Comparison of ENCODE assay signal across 8 cellular contexts in genomic region chr16:89700100-89700648, GRCh38. TPM values are rescaled to one million over a fixed set of nuclear protein-coding genes. Genes with fewer than 3 reads are reported as not detected.
DNase-seq lines count a peak whose midpoint lies in the region; ATAC-seq lines count a peak whose summit lies in the region.

No MANE protein-coding gene starts in this region.

- intact Hi-C loops in left colon (cut with DNase I, micrococcal nuclease), result loop anchor here (10.0 kb wide), 1 partner anchor 95 kb away; no protein-coding TSS in a partner anchor

- peak; percentile 41 for ATAC-seq in GM19043 (IDR thresholded peaks at IDR 0.05; ENCODE audit: low read depth, unreplicated experiment)
- peak; percentile 30 for ATAC-seq in HG03520 (IDR thresholded peaks at IDR 0.05; ENCODE audit: unreplicated experiment)
- ATAC-seq in left colon, result peak; percentile 62

- peak; percentile 96 for DNase-seq in AG20443 (ENCODE audit: low spot score)
- DNase-seq in NCI-H69 (lab: John Stamatoyannopoulos, UW), result peak; percentile 99
- DNase-seq in activated CD4-positive, alpha-beta T cell treated with anti-CD3 and anti-CD28 coated beads, Interleukin-2, amount 50 U/mL, for 1 hour, result peak; percentile 96
- DNase-seq in cortex of kidney (lab: John Stamatoyannopoulos, UW), result peak; percentile 82
- peak; percentile 100 for DNase-seq in left colon
- peak; percentile 98 to 99 for DNase-seq in stimulated activated CD4-positive, alpha-beta T cell treated with anti-CD3 and anti-CD28 coated beads, Interleukin-1b, Interleukin-23, amount 100 ng/mL, for 4 hours (ENCODE audit: low read depth in 2 of 2)

RNA-seq across cellular contexts. Expression of gene SPATA2L, which starts 1.3 kb away (rescaled TPM):
- total RNA-seq in left colon, result 10 to 100 TPM; 16.3 to 27.9 TPM

RNA-seq across cellular contexts. Expression of gene CDK10, which starts 13.7 kb away (rescaled TPM):
- total RNA-seq in left colon, result 10 to 100 TPM; 86.1 to 92.7 TPM

RNA-seq across cellular contexts. Expression of gene VPS9D1, which starts 20.5 kb away (rescaled TPM):
- total RNA-seq in left colon, result 10 to 100 TPM; 19.6 to 23.2 TPM

RNA-seq across cellular contexts. Expression of gene ZNF276, which starts 21.2 kb away (rescaled TPM):
- 10 to 100 TPM; 28.9 to 42.2 TPM for total RNA-seq in left colon

RNA-seq across cellular contexts. Expression of gene SPATA33, which starts 42.5 kb away (rescaled TPM):
- total RNA-seq in left colon, result 1 to 10 TPM; 7.1 to 9.1 TPM

Comparison
In these comparisons a context has a peak if more than half of its experiments do, and no peak if none do; other contexts are left out.
1. Peak in every context shown above with its lines: DNase-seq and ATAC-seq.